In the genomic region with DNA sequence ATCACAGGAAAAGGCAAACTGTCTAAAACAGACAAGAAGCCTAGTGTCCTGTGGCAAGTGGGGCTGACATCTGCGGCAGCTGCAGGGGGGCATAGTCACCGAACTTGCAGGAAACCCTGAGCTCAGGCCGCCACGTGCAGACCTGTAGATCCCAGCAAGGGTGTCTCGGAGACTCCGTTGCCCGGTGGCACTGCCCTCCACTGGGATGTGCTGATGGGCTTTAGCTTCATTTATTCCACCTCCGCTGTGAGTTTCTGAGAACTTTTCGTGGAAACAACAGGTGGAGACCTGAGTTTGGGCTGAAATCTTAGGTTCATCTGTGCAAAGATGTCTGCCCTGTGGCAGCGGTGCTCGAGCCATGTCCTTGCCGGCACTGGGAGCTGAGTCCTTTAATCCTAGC, we compare ENCODE assay signal across 21 cellular contexts. TPM values are rescaled to one million over a fixed set of nuclear protein-coding genes. Genes with fewer than 3 reads are reported as not detected.
"Had no signal": no experiment of that assay in that cellular context is flagged by ENCODE, and none has a peak within 500 bp of the region (broad histone marks: within the 10 kb centered on the region; RNA-seq: fewer than 3 reads in every experiment).

No MANE protein-coding gene starts in this region.

- H3K27ac ChIP-seq: body of pancreas, cardiac muscle cell, foreskin keratinocyte, prostate gland, thyroid gland had no signal

- H3K4me1 ChIP-seq: body of pancreas, foreskin keratinocyte, prostate gland had no signal

- H3K4me3 ChIP-seq: body of pancreas, cardiac muscle cell, mucosa of descending colon, prostate gland, thyroid gland had no signal

- H3K27me3 ChIP-seq: body of pancreas, cardiac muscle cell, foreskin keratinocyte, thyroid gland had no signal

- ATAC-seq: activated CD8-positive, alpha-beta T cell treated with anti-CD3 and anti-CD28 coated beads, Interleukin-2, amount 10 ng/mL, durations not matched to agents 7 days and 5 days; activated T-cell treated with anti-CD3 and anti-CD28 coated beads, Interleukin-2, amount 50 U/mL, for 4 hours; body of pancreas; left ventricle myocardium superior; mucosa of descending colon; T-cell had no signal

- DNase-seq: activated CD4-positive, alpha-beta T cell treated with anti-CD3 and anti-CD28 coated beads for 1 hour; activated CD4-positive, alpha-beta T cell treated with anti-CD3 and anti-CD28 coated beads, Interleukin-2, amount 50 U/mL, for 1 hour; activated CD8-positive, alpha-beta memory T cell treated with anti-CD3 and anti-CD28 coated beads, Interleukin-2, amount 50 U/mL, for 4 hours; activated CD8-positive, alpha-beta T cell treated with anti-CD3 and anti-CD28 coated beads, Interleukin-2, amount 10 ng/mL, durations not matched to agents 7 days and 5 days; activated naive CD4-positive, alpha-beta T cell treated with anti-CD3 and anti-CD28 coated beads, Interleukin-2, amount 10 ng/mL, durations not matched to agents 7 days and 5 days; activated T-cell treated with anti-CD3 and anti-CD28 coated beads, Interleukin-2, amount 50 U/mL, for 4 hours; body of pancreas; effector CD8-positive, alpha-beta T cell; foreskin keratinocyte; immature natural killer cell; left ventricle myocardium superior; naive B cell; SK-N-SH; stimulated activated CD4-positive, alpha-beta T cell treated with anti-CD3 and anti-CD28 coated beads, Interleukin-4, amount 100 ng/mL, for 24 hours; stimulated activated naive CD4-positive, alpha-beta T cell treated with Interleukin-2 at 50 U/mL for 16 hours; T-cell; thyroid gland had no signal

- H3K9me3 ChIP-seq: body of pancreas, mucosa of descending colon, prostate gland, SK-N-SH, thyroid gland had no signal

RNA-seq across cellular contexts. Expression of a gene that starts 59.0 kb away (rescaled TPM):
- total RNA-seq: osteoblast had no signal
